8 cellular contexts compared by ENCODE assay signal in the genomic region with DNA sequence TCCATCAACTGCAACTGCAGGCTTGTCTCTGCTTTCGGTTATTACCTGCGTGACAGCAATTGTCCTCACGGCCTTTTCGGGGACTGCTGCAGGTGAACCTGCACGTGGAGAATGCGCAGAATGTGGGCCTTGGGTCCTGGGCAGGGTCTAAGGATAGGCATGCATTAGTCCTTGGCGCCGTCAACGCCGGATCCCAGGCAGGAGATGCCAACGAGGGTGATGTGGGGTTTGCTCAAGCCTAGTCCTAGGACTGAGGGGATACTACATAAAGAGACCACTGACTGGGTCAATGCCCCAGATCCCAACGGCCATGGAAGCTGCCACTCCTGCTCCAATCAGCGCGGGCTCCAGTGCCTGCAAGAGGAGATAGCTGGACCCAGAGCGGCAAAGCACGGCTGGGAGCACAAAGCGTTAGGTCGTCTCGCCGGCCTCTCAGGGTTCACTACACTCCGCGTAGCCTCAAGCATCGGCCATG. TPM values are rescaled to one million over a fixed set of nuclear protein-coding genes. Genes with fewer than 3 reads are reported as not detected.
A peak's percentile ranks its signal among the peaks of the same experiment; 100 is the strongest.
DNase-seq lines count a peak whose midpoint lies in the region; ATAC-seq, FAIRE-seq and TF ChIP-seq lines count a peak whose summit lies in the region.

No MANE protein-coding gene starts in this region.

- peaks cover 63 to 86% (median 79%) of the 10 kb centered on the region in 11 experiments for H3K36me3 ChIP-seq in BLaER1 treated with 17β-estradiol and CSF1 and Interleukin-3, amounts not matched to agents 10 nM and 100 nM
- H3K36me3 ChIP-seq in astrocyte (ENCODE audit: insufficient read depth, low read length) = peaks cover 35% of the 10 kb centered on the region
- H3K36me3 ChIP-seq in mesendoderm (ENCODE audit: control insufficient read depth, insufficient read depth, low read length) = peaks cover 24% of the 10 kb centered on the region

- H3K56ac ChIP-seq in mesendoderm (ENCODE audit: low read length) = peak overlapping the region; percentile 79

- H3K9me3 ChIP-seq in BLaER1 treated with 17β-estradiol and CSF1 and Interleukin-3, amounts not matched to agents 10 nM and 100 nM (replicated peaks in 1 of 11) = no peaks in the 10 kb centered on the region
- peaks cover 3% of the 10 kb centered on the region for H3K9me3 ChIP-seq in astrocyte (ENCODE audit: insufficient read depth, low read depth, low read length)

- peak overlapping the region; percentile 71 for H3K4me3 Mint-ChIP-seq in astrocyte (ENCODE audit: unreplicated experiment)

- peak overlapping the region; percentile 77 to 99 (median 94) for H3K4me2 ChIP-seq in BLaER1 treated with 17β-estradiol and CSF1 and Interleukin-3, amounts not matched to agents 10 nM and 100 nM
- peak overlapping the region; percentile 82 for H3K4me2 ChIP-seq in astrocyte (ENCODE audit: low read length)
- peak overlapping the region; percentile 13 for H3K4me2 ChIP-seq in mesendoderm (ENCODE audit: low read length)

- H2AFZ ChIP-seq in astrocyte (ENCODE audit: low read depth, low read length) = peak overlapping the region; percentile 27

- H2BK5ac ChIP-seq in mesendoderm (ENCODE audit: low read length) = no peak overlapping the region

- H3K23ac ChIP-seq in mesendoderm (ENCODE audit: low read length) = no peak overlapping the region

- no peak overlapping the region for H2BK120ac ChIP-seq in mesendoderm (ENCODE audit: low read depth, low read length)

- peak overlapping the region; percentile 58 for H3K27ac Mint-ChIP-seq in astrocyte (ENCODE audit: unreplicated experiment)

- no peak overlapping the region for H2BK15ac ChIP-seq in mesendoderm (replicated peaks; ENCODE audit: low read depth)

- no peaks in the 10 kb centered on the region for H3K27me3 ChIP-seq in BLaER1 treated with 17β-estradiol and CSF1 and Interleukin-3, amounts not matched to agents 10 nM and 100 nM
- H3K27me3 ChIP-seq in astrocyte (ENCODE audit: insufficient read depth, low read length) (no peaks in the 10 kb centered on the region), mesendoderm (ENCODE audit: insufficient read depth, low read length, poor library complexity) (no peaks in the 10 kb centered on the region)

- H3K27me3 Mint-ChIP-seq in astrocyte (ENCODE audit: low read depth, unreplicated experiment) = no peaks in the 10 kb centered on the region

- peaks cover 48% of the 10 kb centered on the region for H3K79me1 ChIP-seq in mesendoderm (ENCODE audit: low read length)

- DNase-seq in astrocyte (ENCODE audit: low read depth) (no peak), mesendoderm (no peak), activated gamma-delta T cell treated with Interleukin-2 at 50 U/mL for 16 hours (no peak), islet precursor cell (no peak)
- DNase-seq in activated CD4-positive, alpha-beta T cell treated with anti-CD3 and anti-CD28 coated beads, Interleukin-2, amount 50 U/mL, for 4 hours = no peak

- peaks cover 81 to 88% (median 84%) of the 10 kb centered on the region in 10 experiments for H3K4me1 ChIP-seq in BLaER1 treated with 17β-estradiol and CSF1 and Interleukin-3, amounts not matched to agents 10 nM and 100 nM
- peaks cover 50% of the 10 kb centered on the region for H3K4me1 ChIP-seq in astrocyte (ENCODE audit: insufficient read depth, low read length)
- peaks cover 16% of the 10 kb centered on the region for H3K4me1 ChIP-seq in mesendoderm (ENCODE audit: control insufficient read depth, low read depth, low read length)

- no peak for FAIRE-seq in astrocyte (lab: Jason Lieb, UNC)

- H4K8ac ChIP-seq in mesendoderm (ENCODE audit: low read depth, low read length) = no peak overlapping the region

- WGBS in mesendoderm (ENCODE audit: extremely low coverage, insufficient coverage, low lambda C conversion rate) = no CpG with 5 or more reads among the region's 23 CpGs

- H2AK5ac ChIP-seq in mesendoderm (ENCODE audit: low read length) = no peak overlapping the region

- H4K5ac ChIP-seq in mesendoderm (ENCODE audit: low read length) = no peak overlapping the region

- peaks cover 34% of the 10 kb centered on the region for H3K4me1 Mint-ChIP-seq in astrocyte (ENCODE audit: low read depth, unreplicated experiment)

- no peak overlapping the region for H3K18ac ChIP-seq in mesendoderm (ENCODE audit: low read length)

- H3K9ac ChIP-seq in BLaER1 treated with 17β-estradiol and CSF1 and Interleukin-3, amounts not matched to agents 10 nM and 100 nM = peak overlapping the region; percentile 99 to 100 (median 99)
- H3K9ac ChIP-seq in astrocyte (ENCODE audit: low read length) (peak overlapping the region; percentile 87), mesendoderm (ENCODE audit: low read length) (peak overlapping the region; percentile 56)

- ATAC-seq in HG02884 (IDR thresholded peaks at IDR 0.05; ENCODE audit: unreplicated experiment) = peak; percentile 7
- no peak for ATAC-seq in GM21515 (IDR thresholded peaks at IDR 0.05; ENCODE audit: unreplicated experiment)

- peak overlapping the region in 10 of 11 experiments; percentile 96 to 99 (median 99); a peak in 20 of 22 replicates for H3K27ac ChIP-seq in BLaER1 treated with 17β-estradiol and CSF1 and Interleukin-3, amounts not matched to agents 10 nM and 100 nM
- H3K27ac ChIP-seq in astrocyte (ENCODE audit: low read depth, low read length) (no peak overlapping the region), mesendoderm (ENCODE audit: low read depth, low read length) (no peak overlapping the region)

- peaks cover 6% of the 10 kb centered on the region for H3K9me3 Mint-ChIP-seq in astrocyte (ENCODE audit: unreplicated experiment)

- no peak overlapping the region for H3K4ac ChIP-seq in mesendoderm (ENCODE audit: low read depth, low read length)

- peak overlapping the region; percentile 76 to 94 (median 87) for H3K4me3 ChIP-seq in BLaER1 treated with 17β-estradiol and CSF1 and Interleukin-3, amounts not matched to agents 10 nM and 100 nM
- H3K4me3 ChIP-seq in astrocyte (ENCODE audit: insufficient read depth, low read depth, low read length) (peak overlapping the region; percentile 48), mesendoderm (ENCODE audit: low read length) (no peak overlapping the region)

- H3K36me3 Mint-ChIP-seq in astrocyte (ENCODE audit: low read depth, unreplicated experiment) = peaks cover 31% of the 10 kb centered on the region

- peaks cover 81 to 91% (median 87%) of the 10 kb centered on the region in 11 experiments for H4K20me1 ChIP-seq in BLaER1 treated with 17β-estradiol and CSF1 and Interleukin-3, amounts not matched to agents 10 nM and 100 nM
- peaks cover 85% of the 10 kb centered on the region for H4K20me1 ChIP-seq in astrocyte (ENCODE audit: insufficient read depth, low read length)

- H3K79me2 ChIP-seq in astrocyte (ENCODE audit: insufficient read depth, low read length) (peaks cover 86% of the 10 kb centered on the region), mesendoderm (ENCODE audit: control insufficient read depth, insufficient read depth, low read length) (peaks cover 67% of the 10 kb centered on the region)

- no peak for TF ChIP-seq CTCF in astrocyte (IDR thresholded peaks at IDR 0.05; ENCODE audit: insufficient read depth, low read depth, low read length)

RNA-seq across cellular contexts. Expression of a gene that starts 0.4 kb away (rescaled TPM):
- total RNA-seq in astrocyte = 23.5 and 24.3 TPM in 2 replicates
- polyA plus RNA-seq in mesendoderm (2013, experiment 1 of 2) = 39.4 TPM
- polyA plus RNA-seq in mesendoderm (2013, experiment 2 of 2) = 38.7 TPM

RNA-seq across cellular contexts. Expression of a gene that starts 5.5 kb away (rescaled TPM):
- 125 and 131 TPM in 2 replicates for total RNA-seq in astrocyte
- polyA plus RNA-seq in mesendoderm (2013, experiment 1 of 2) = 202 TPM
- polyA plus RNA-seq in mesendoderm (2013, experiment 2 of 2) = 199 TPM

Comparison
In these comparisons a context has a peak if more than half of its experiments do, and no peak if none do; other contexts are left out.
1. H3K27ac ChIP-seq: peak in BLaER1 treated with 17β-estradiol and CSF1 and Interleukin-3, amounts not matched to agents 10 nM and 100 nM (10 of 11); none in astrocyte (single experiment) and mesendoderm (single experiment).
2. H3K4me2 ChIP-seq: peak in every context shown above with its lines; median percentile 94 in BLaER1 treated with 17β-estradiol and CSF1 and Interleukin-3, amounts not matched to agents 10 nM and 100 nM; 82 in astrocyte; 13 in mesendoderm.
3. Peak in every context shown above with its lines, with median percentiles within 50 percentile points of each other: H3K9ac ChIP-seq.